In genomic region chr17:77140878-77141767, GRCh38 we compare ENCODE assay signal across 1 cellular context.
TF ChIP-seq lines count a peak whose summit lies in the region.

Gene SEC14L1, plus strand, starts transcription at chr17:77140969. Its CDS starts 2,628 bp downstream, at chr17:77143597.

TF ChIP-seq in HEK293, 187 proteins besides CTCF, POLR2A, EP300 and RAD21 (continued from another document):
- TF ChIP-seq BCL6B (tag by site-specific recombination; IDR thresholded peaks at IDR 0.05) (no peak), ZNF639 (tag by site-specific recombination; IDR thresholded peaks at IDR 0.05) (no peak), ZBTB8A (tag by site-specific recombination; IDR thresholded peaks at IDR 0.05) (peak; percentile 86), ZNF558 (tag by site-specific recombination; IDR thresholded peaks at IDR 0.05) (no peak), ZSCAN30 (tag by site-specific recombination; IDR thresholded peaks at IDR 0.05) (no peak), ZNF488 (tag by site-specific recombination; IDR thresholded peaks at IDR 0.05) (no peak), ZBTB26 (tag by site-specific recombination; optimal IDR thresholded peaks at IDR 0.05) (peak; percentile 57), MZF1 (tag by site-specific recombination; IDR thresholded peaks at IDR 0.05; ENCODE audit: borderline replicate concordance) (no peak), ZNF10 (tag by site-specific recombination; IDR thresholded peaks at IDR 0.05) (no peak), ZNF707 (tag by site-specific recombination; IDR thresholded peaks at IDR 0.05) (no peak), ZNF335 (tag by site-specific recombination; conservative IDR thresholded peaks at IDR 0.05) (peak; percentile 86), ZNF132 (tag by site-specific recombination; IDR thresholded peaks at IDR 0.05; ENCODE audit: borderline replicate concordance) (no peak), ZNF174 (tag by site-specific recombination; IDR thresholded peaks at IDR 0.05) (no peak), ZBTB10 (tag by site-specific recombination; IDR thresholded peaks at IDR 0.05) (no peak), ZBTB6 (tag by site-specific recombination; IDR thresholded peaks at IDR 0.05) (no peak), ZNF202 (tag by site-specific recombination; IDR thresholded peaks at IDR 0.05; ENCODE audit: borderline replicate concordance) (no peak), SETDB1 (IDR thresholded peaks at IDR 0.05; ENCODE audit: insufficient read length, low read length) (no peak), ZNF398 (tag by site-specific recombination; IDR thresholded peaks at IDR 0.05) (peak; percentile 30; the same call in 1 of the 2 replicates), ZNF37A (tag by site-specific recombination; IDR thresholded peaks at IDR 0.05) (no peak), ZNF626 (tag by site-specific recombination; IDR thresholded peaks at IDR 0.05) (no peak), ZNF624 (tag by site-specific recombination; IDR thresholded peaks at IDR 0.05) (no peak), OSR2 (tag by site-specific recombination; IDR thresholded peaks at IDR 0.05) (0 out of 2 replicates have a peak, but pooled peaks have one; percentile 33), ZNF239 (tag by site-specific recombination; IDR thresholded peaks at IDR 0.05) (no peak), ZNF600 (tag by site-specific recombination; IDR thresholded peaks at IDR 0.05) (peak; percentile 75), ZNF184 (tag by site-specific recombination; IDR thresholded peaks at IDR 0.05) (no peak), ZNF302 (tag by site-specific recombination; IDR thresholded peaks at IDR 0.05; ENCODE audit: low read depth) (no peak), ZBTB20 (tag by site-specific recombination; IDR thresholded peaks at IDR 0.05) (0 out of 2 replicates have a peak, but pooled peaks have one; percentile 65), ZEB2 (tag by site-specific recombination; IDR thresholded peaks at IDR 0.05) (peak; percentile 61; the same call in 1 of the 2 replicates), ZNF24 (tag by site-specific recombination; IDR thresholded peaks at IDR 0.05) (no peak), ZNF341 (tag by site-specific recombination; IDR thresholded peaks at IDR 0.05; ENCODE audit: low read depth) (peak; percentile 60; the same call in 1 of the 2 replicates), ZBTB44 (tag by site-specific recombination; IDR thresholded peaks at IDR 0.05) (no peak), ZNF548 (tag by site-specific recombination; IDR thresholded peaks at IDR 0.05) (no peak), ZNF560 (tag by site-specific recombination; IDR thresholded peaks at IDR 0.05; ENCODE audit: borderline replicate concordance) (no peak), ZNF596 (tag by site-specific recombination; IDR thresholded peaks at IDR 0.05) (no peak), SCRT2 (tag by site-specific recombination; IDR thresholded peaks at IDR 0.05) (no peak), ZNF423 (tag by site-specific recombination; IDR thresholded peaks at IDR 0.05) (0 out of 2 replicates have a peak, but pooled peaks have one; percentile 42), ZNF292 (tag by site-specific recombination; IDR thresholded peaks at IDR 0.05; ENCODE audit: borderline replicate concordance, low read depth) (no peak), KLF9 (tag by site-specific recombination; IDR thresholded peaks at IDR 0.05; ENCODE audit: low read depth) (no peak), GLIS1 (tag by site-specific recombination; IDR thresholded peaks at IDR 0.05) (peak; percentile 83), ZNF660 (tag by site-specific recombination; IDR thresholded peaks at IDR 0.05) (no peak), ZNF677 (tag by site-specific recombination; IDR thresholded peaks at IDR 0.05) (no peak), GLI2 (tag by site-specific recombination; IDR thresholded peaks at IDR 0.05; ENCODE audit: borderline replicate concordance, low read depth) (no peak), ZXDB (tag by site-specific recombination; IDR thresholded peaks at IDR 0.05) (no peak), ZSCAN16 (tag by site-specific recombination; IDR thresholded peaks at IDR 0.05) (no peak), ELK4 (IDR thresholded peaks at IDR 0.05; ENCODE audit: borderline replicate concordance, low read depth, low read length) (no peak), ZNF248 (tag by site-specific recombination; IDR thresholded peaks at IDR 0.05) (no peak), SCRT1 (tag by site-specific recombination; IDR thresholded peaks at IDR 0.05; ENCODE audit: borderline replicate concordance) (no peak), ZBTB17 (tag by site-specific recombination; IDR thresholded peaks at IDR 0.05) (peak; percentile 46; the same call in 1 of the 2 replicates), ZNF324 (tag by site-specific recombination; IDR thresholded peaks at IDR 0.05) (no peak), ZFP69B (tag by site-specific recombination; IDR thresholded peaks at IDR 0.05) (no peak), KLF1 (tag by site-specific recombination; IDR thresholded peaks at IDR 0.05) (peak; percentile 67), ZNF510 (tag by site-specific recombination; IDR thresholded peaks at IDR 0.05; ENCODE audit: insufficient replicate concordance) (no peak), ZNF791 (tag by site-specific recombination; IDR thresholded peaks at IDR 0.05) (no peak)
